ENCODE assay signal across 29 cellular contexts in the genomic region with DNA sequence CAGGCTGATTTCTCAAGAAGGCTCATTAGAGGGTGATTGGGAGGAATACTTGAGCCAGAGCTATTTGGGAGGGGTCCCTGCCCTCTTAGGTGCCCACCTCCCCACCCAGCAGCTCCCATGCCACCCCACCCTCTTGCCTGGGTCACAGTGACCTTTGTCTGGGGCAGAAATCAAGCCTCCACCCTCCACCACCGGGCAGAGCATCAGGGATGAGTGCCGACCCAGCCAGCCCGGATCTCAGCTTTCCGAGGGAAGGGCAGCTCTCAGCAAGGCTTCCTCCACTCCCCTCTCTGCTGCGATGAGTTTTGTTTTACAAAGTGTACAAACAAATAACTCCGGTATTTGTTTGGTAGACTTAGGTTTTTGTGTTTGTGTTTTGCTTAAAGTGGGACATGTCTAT.
"Had no signal": no experiment of that assay in that cellular context is flagged by ENCODE, and none has a peak within 500 bp of the region (broad histone marks: within the 10 kb centered on the region; RNA-seq: fewer than 3 reads in every experiment).

No MANE protein-coding gene starts in this region.

- H3K27ac Mint-ChIP-seq: naive B cell; naive thymus-derived CD8-positive, alpha-beta T cell; natural killer cell treated with Interleukin-12 subunit alpha and Interleukin-12 subunit beta and Interleukin-15 and Interleukin-18, amount 100 ng/mL, for 72 hours; progenitor cell of endocrine pancreas; stimulated activated naive CD8-positive, alpha-beta T cell treated with anti-CD3 and anti-CD28 coated beads, Interleukin-15, Interleukin-2, amounts not matched to agents 100 ng/mL and 50 ng/mL, for 24 hours had no signal

- H3K9me3 ChIP-seq: neutrophil, pancreas, psoas muscle, right lobe of liver, sigmoid colon, stomach, thoracic aorta, thyroid gland, upper lobe of left lung, vagina had no signal

- H3K27me3 ChIP-seq: neutrophil, pancreas, right lobe of liver, thyroid gland, tibial nerve, upper lobe of left lung, vagina had no signal

- H3K36me3 ChIP-seq: neutrophil, pancreas, right lobe of liver, sigmoid colon, stomach, thoracic aorta, thyroid gland, tibial nerve, upper lobe of left lung, vagina had no signal

- H3K4me3 ChIP-seq: pancreas, psoas muscle, right lobe of liver, sigmoid colon, stomach, thoracic aorta, thyroid gland, tibial nerve, upper lobe of left lung, vagina had no signal

- H3K4me3 Mint-ChIP-seq: naive thymus-derived CD8-positive, alpha-beta T cell; natural killer cell treated with Interleukin-12 subunit alpha and Interleukin-12 subunit beta and Interleukin-15 and Interleukin-18, amount 100 ng/mL, for 72 hours; nephron progenitor cell; neural crest cell; stimulated activated naive B cell treated with anti-CD40 and anti-IgM and Interleukin-4, amounts not matched to agents 10 μg/mL and 1 μg/mL and 100 μg/mL, for 72 hours; stimulated activated naive CD8-positive, alpha-beta T cell treated with anti-CD3 and anti-CD28 coated beads, Interleukin-15, Interleukin-2, amounts not matched to agents 100 ng/mL and 50 ng/mL, for 24 hours had no signal

- H3K36me3 Mint-ChIP-seq: naive B cell; naive thymus-derived CD8-positive, alpha-beta T cell; natural killer cell treated with Interleukin-12 subunit alpha and Interleukin-12 subunit beta and Interleukin-15 and Interleukin-18, amount 100 ng/mL, for 72 hours; stimulated activated naive B cell treated with anti-CD40 and anti-IgM and Interleukin-4, amounts not matched to agents 10 μg/mL and 1 μg/mL and 100 μg/mL, for 72 hours had no signal

- H3K4me1 ChIP-seq: pancreas, psoas muscle, right lobe of liver, sigmoid colon, stomach, tibial nerve, upper lobe of left lung, vagina had no signal

- H3K27me3 Mint-ChIP-seq: natural killer cell treated with Interleukin-12 subunit alpha and Interleukin-12 subunit beta and Interleukin-15 and Interleukin-18, amount 100 ng/mL, for 72 hours; stimulated activated naive CD8-positive, alpha-beta T cell treated with anti-CD3 and anti-CD28 coated beads, Interleukin-15, Interleukin-2, amounts not matched to agents 100 ng/mL and 50 ng/mL, for 24 hours had no signal

- DNase-seq: naive B cell; naive thymus-derived CD8-positive, alpha-beta T cell; nephron progenitor cell; nucleus accumbens; pancreas; psoas muscle; right cardiac atrium; right lobe of liver; sigmoid colon; small intestine; stimulated activated CD4-positive, alpha-beta T cell treated with anti-CD3 and anti-CD28 coated beads, Interleukin-12 subunit alpha, Interleukin-12 subunit beta, amount 100 ng/mL, for 4 hours; stimulated activated CD4-positive, alpha-beta T cell treated with anti-CD3 and anti-CD28 coated beads, Interleukin-1b, Interleukin-23, amount 100 ng/mL, for 48 hours; stimulated activated CD4-positive, alpha-beta T cell treated with anti-CD3 and anti-CD28 coated beads, Interleukin-4, amount 100 ng/mL, for 1 hour; stimulated activated CD4-positive, alpha-beta T cell treated with anti-CD3 and anti-CD28 coated beads, Interleukin-4, amount 100 ng/mL, for 4 hours; stimulated activated CD8-positive, alpha-beta memory T cell treated with anti-CD3 and anti-CD28 coated beads, Interleukin-4, amount 100 ng/mL, for 48 hours; stimulated activated naive B cell treated with anti-CD40 and anti-IgM and Interleukin-4, amounts not matched to agents 10 μg/mL and 1 μg/mL and 100 μg/mL, for 72 hours; stimulated activated naive CD4-positive, alpha-beta T cell treated with Interleukin-2 at 50 U/mL for 16 hours; stomach; thyroid gland; trophoblast cell; upper lobe of left lung had no signal

- ATAC-seq: naive thymus-derived CD8-positive, alpha-beta T cell; natural killer cell treated with Interleukin-12 subunit alpha and Interleukin-12 subunit beta and Interleukin-15 and Interleukin-18, amount 100 ng/mL, for 72 hours; pancreas; psoas muscle; right cardiac atrium; right lobe of liver; stimulated activated naive B cell treated with anti-CD40 and anti-IgM and Interleukin-4, amounts not matched to agents 10 μg/mL and 1 μg/mL and 100 μg/mL, for 72 hours had no signal

- H3K27ac ChIP-seq: neutrophil, pancreas, psoas muscle, right lobe of liver, sigmoid colon, stomach, thoracic aorta, thyroid gland, tibial nerve, upper lobe of left lung, vagina had no signal

- H3K4me1 Mint-ChIP-seq: neural crest cell had no signal

- H3K9me3 Mint-ChIP-seq: natural killer cell treated with Interleukin-12 subunit alpha and Interleukin-12 subunit beta and Interleukin-15 and Interleukin-18, amount 100 ng/mL, for 72 hours; nephron progenitor cell; neural crest cell; stimulated activated naive CD8-positive, alpha-beta T cell treated with anti-CD3 and anti-CD28 coated beads, Interleukin-15, Interleukin-2, amounts not matched to agents 100 ng/mL and 50 ng/mL, for 24 hours had no signal
